1 cellular context compared by ENCODE assay signal in the genomic region with DNA sequence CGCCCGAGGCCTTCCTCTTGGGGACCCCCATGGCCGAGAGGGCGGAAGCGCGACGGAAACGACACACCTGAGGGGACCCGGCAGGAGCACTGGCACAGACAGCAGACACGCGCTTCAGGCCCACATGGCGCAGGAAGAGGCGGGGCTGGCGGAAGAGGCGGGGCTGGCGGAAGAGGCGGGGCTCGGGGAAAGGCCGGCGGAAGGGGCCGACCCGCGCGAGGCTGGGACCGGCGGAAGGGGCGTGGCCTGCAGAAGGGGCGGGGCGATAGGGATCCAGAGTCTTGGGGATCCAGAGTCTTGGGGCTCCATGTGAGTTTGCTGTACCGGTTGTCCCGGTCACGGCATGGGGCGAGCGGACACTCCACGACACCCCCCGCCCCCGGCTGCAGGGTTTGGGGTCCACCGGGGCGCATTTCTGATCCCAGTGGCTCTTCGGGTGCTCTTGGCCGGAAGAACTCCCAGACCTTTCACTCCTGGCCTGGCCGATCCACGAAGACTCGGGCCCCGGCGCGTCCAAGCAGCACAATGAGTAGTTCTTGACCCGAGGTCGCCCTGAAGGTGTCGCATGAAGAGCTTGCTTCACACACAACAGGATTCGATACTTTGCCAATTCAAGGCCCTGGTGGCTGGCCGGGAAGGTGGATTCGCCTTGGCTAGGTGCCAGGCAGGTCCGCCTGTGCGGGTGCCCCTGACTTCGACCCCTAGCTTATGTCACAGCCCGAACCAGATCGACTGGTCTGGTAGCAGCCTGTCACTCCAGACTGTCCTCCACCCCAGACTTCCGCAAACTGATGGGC.
TF ChIP-seq lines count a peak whose summit lies in the region.

A gene with protein sequence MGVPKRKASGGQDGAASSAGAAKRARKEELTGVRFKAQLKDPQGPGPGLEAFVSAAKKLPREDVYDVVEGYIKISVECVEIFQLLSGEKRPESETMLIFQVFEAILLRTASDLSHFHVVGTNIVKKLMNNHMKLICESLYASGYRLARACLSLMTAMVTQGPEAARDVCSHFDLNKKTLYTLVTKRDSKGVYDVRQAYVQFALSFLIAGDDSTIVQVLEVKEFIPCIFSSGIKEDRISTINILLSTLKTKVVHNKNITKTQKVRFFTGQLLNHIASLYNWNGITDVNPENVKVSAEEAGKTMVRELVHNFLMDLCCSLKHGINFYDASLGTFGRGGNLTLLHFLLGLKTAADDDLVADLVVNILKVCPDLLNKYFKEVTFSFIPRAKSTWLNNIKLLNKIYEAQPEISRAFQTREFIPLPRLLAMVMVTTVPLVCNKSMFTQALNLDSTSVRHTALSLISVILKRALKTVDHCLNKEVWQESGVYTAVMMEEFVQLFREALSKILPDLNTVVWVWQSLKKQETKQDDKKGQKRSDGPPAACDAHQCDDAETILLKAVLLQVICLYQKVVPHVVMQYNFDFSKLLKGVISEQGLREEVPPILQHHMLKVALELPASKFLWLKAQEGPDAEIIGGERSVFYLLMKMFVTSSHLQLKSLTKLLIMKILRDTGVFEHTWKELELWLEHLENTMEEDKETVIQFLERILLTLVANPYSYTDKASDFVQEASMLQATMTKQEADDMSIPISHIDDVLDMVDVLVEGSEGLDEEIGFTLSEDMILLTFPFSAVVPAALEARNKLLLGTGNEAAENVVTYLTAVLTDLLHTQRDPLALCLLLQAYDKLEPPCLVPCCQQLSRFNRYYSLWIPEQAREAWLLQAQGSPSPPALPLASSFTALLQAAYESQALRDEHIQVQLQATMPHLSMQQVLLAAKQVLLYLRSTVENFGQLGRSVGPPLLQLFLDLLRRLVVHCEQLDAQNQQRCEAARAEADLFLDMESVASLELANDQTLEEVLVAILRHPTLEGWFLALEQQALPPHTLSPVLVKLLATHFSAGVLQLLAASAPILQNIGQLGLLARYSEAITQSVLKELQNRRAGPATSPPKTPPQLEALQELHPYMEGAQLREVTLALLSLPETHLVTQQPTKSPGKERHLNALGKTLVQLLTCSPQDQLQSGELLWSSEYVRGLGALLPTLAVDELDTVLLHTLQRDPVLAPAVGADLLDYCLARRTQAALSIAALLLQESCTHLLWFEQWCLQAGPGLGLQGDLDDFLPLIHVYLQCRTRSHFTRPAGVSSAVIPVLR (N-terminal part only) (minus strand): TSS at position 133 of the 797 bp plus-strand sequence. CDS start 102 bp downstream, at position 31.

TF ChIP-seq in HepG2, 621 proteins besides CTCF, POLR2A, EP300 and RAD21 (continues in another document):
- TF ChIP-seq ZNF414 (CRISPR knock-in tag; IDR thresholded peaks at IDR 0.05) (no peak), GPN1 (CRISPR knock-in tag; IDR thresholded peaks at IDR 0.05; ENCODE audit: borderline replicate concordance) (no peak), CAMTA2 (CRISPR knock-in tag; IDR thresholded peaks at IDR 0.05; ENCODE audit: borderline replicate concordance) (no peak), ZNF576 (CRISPR knock-in tag; IDR thresholded peaks at IDR 0.05) (no peak), WIZ (CRISPR knock-in tag; IDR thresholded peaks at IDR 0.05) (0 out of 2 replicates have a peak, but pooled peaks have one; percentile 42), AGO2 (optimal IDR thresholded peaks at IDR 0.05; ENCODE audit: low read depth, low read length) (peak; percentile 73), ZFP37 (CRISPR knock-in tag; IDR thresholded peaks at IDR 0.05; ENCODE audit: borderline replicate concordance) (no peak), MAF1 (CRISPR knock-in tag; IDR thresholded peaks at IDR 0.05; ENCODE audit: borderline replicate concordance) (no peak), ZNF460 (CRISPR knock-in tag; IDR thresholded peaks at IDR 0.05; ENCODE audit: borderline replicate concordance) (no peak), ZNF614 (CRISPR knock-in tag; IDR thresholded peaks at IDR 0.05; ENCODE audit: borderline replicate concordance) (no peak), THYN1 (CRISPR knock-in tag; IDR thresholded peaks at IDR 0.05; ENCODE audit: borderline replicate concordance, low read depth) (no peak), REPIN1 (CRISPR knock-in tag; IDR thresholded peaks at IDR 0.05; ENCODE audit: borderline replicate concordance, low read depth) (0 out of 2 replicates have a peak, but pooled peaks have one; percentile 28), TCF7 (IDR thresholded peaks at IDR 0.05; ENCODE audit: low read depth) (no peak), GABPA (IDR thresholded peaks at IDR 0.05; ENCODE audit: low read depth, low read length) (peak; percentile 92), GABPA (CRISPR knock-in tag; IDR thresholded peaks at IDR 0.05; ENCODE audit: low read depth) (peak; percentile 92), ZNF563 (CRISPR knock-in tag; IDR thresholded peaks at IDR 0.05) (no peak), ZNF816 (CRISPR knock-in tag; IDR thresholded peaks at IDR 0.05; ENCODE audit: borderline replicate concordance) (no peak), GTF2F1 (IDR thresholded peaks at IDR 0.05; ENCODE audit: low read length) (no peak), POGK (CRISPR knock-in tag; conservative IDR thresholded peaks at IDR 0.05) (no peak), ELF1 (CRISPR knock-in tag; IDR thresholded peaks at IDR 0.05) (peak; percentile 83), ZNF407 (CRISPR knock-in tag; IDR thresholded peaks at IDR 0.05; ENCODE audit: not compliant biosample characterization) (peak; percentile 42), HOXA9 (CRISPR knock-in tag; IDR thresholded peaks at IDR 0.05; ENCODE audit: borderline replicate concordance) (no peak), ZNF180 (CRISPR knock-in tag; IDR thresholded peaks at IDR 0.05; ENCODE audit: borderline replicate concordance, low read depth) (no peak), CBX2 (IDR thresholded peaks at IDR 0.05; ENCODE audit: low read depth, low read length) (no peak), CBX2 (CRISPR knock-in tag; IDR thresholded peaks at IDR 0.05; ENCODE audit: low read depth) (no peak), SUZ12 (IDR thresholded peaks at IDR 0.05; ENCODE audit: low read depth, low read length) (no peak), ZNF782 (CRISPR knock-in tag; IDR thresholded peaks at IDR 0.05; ENCODE audit: borderline replicate concordance) (no peak; the same call in 1 of the 2 replicates), ATF1 (CRISPR knock-in tag; IDR thresholded peaks at IDR 0.05) (no peak), ZNF850 (CRISPR knock-in tag; conservative IDR thresholded peaks at IDR 0.05) (no peak), ZSCAN20 (CRISPR knock-in tag; IDR thresholded peaks at IDR 0.05; ENCODE audit: borderline replicate concordance) (0 out of 2 replicates have a peak, but pooled peaks have one; percentile 28), SAP130 (CRISPR knock-in tag; IDR thresholded peaks at IDR 0.05; ENCODE audit: low read depth) (peak; percentile 99), MIXL1 (CRISPR knock-in tag; IDR thresholded peaks at IDR 0.05) (no peak), MXI1 (IDR thresholded peaks at IDR 0.05; ENCODE audit: borderline replicate concordance, low read depth, low read length) (peak; percentile 100), PPARG (CRISPR knock-in tag; conservative IDR thresholded peaks at IDR 0.05) (no peak), MIER2 (CRISPR knock-in tag; IDR thresholded peaks at IDR 0.05) (no peak)
- TF ChIP-seq, protein P1, sequence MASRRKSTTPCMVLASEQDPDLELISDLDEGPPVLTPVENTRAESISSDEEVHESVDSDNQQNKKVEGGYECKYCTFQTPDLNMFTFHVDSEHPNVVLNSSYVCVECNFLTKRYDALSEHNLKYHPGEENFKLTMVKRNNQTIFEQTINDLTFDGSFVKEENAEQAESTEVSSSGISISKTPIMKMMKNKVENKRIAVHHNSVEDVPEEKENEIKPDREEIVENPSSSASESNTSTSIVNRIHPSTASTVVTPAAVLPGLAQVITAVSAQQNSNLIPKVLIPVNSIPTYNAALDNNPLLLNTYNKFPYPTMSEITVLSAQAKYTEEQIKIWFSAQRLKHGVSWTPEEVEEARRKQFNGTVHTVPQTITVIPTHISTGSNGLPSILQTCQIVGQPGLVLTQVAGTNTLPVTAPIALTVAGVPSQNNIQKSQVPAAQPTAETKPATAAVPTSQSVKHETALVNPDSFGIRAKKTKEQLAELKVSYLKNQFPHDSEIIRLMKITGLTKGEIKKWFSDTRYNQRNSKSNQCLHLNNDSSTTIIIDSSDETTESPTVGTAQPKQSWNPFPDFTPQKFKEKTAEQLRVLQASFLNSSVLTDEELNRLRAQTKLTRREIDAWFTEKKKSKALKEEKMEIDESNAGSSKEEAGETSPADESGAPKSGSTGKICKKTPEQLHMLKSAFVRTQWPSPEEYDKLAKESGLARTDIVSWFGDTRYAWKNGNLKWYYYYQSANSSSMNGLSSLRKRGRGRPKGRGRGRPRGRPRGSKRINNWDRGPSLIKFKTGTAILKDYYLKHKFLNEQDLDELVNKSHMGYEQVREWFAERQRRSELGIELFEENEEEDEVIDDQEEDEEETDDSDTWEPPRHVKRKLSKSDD (CRISPR knock-in tag; IDR thresholded peaks at IDR 0.05; ENCODE audit: low read depth) = no peak
- TF ChIP-seq, protein P2, sequence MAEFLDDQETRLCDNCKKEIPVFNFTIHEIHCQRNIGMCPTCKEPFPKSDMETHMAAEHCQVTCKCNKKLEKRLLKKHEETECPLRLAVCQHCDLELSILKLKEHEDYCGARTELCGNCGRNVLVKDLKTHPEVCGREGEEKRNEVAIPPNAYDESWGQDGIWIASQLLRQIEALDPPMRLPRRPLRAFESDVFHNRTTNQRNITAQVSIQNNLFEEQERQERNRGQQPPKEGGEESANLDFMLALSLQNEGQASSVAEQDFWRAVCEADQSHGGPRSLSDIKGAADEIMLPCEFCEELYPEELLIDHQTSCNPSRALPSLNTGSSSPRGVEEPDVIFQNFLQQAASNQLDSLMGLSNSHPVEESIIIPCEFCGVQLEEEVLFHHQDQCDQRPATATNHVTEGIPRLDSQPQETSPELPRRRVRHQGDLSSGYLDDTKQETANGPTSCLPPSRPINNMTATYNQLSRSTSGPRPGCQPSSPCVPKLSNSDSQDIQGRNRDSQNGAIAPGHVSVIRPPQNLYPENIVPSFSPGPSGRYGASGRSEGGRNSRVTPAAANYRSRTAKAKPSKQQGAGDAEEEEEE (CRISPR knock-in tag; IDR thresholded peaks at IDR 0.05; ENCODE audit: borderline replicate concordance) = no peak
